1 cellular context compared by ENCODE assay signal in the genomic region with DNA sequence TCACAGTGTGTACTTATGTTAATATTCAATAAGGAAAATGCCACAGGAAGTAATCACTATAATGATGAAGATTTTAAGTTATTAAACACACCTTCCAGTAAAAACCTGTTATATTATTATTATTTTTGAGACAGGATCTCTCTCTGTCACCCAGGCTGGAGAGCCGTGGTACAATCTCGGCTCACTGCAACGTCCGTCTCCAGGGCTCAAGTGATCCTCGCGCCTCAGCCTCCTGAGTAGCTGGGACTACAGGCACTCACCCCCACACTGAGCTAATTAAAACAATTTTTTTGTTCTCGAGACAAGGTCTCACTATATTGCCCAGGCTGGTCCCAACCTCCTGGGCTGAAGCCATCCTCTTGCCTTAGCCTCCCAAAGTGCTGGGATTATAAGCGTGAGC.
TF ChIP-seq lines count a peak whose summit lies in the region.

No MANE protein-coding gene starts in this region.

TF ChIP-seq in HepG2, 621 proteins besides CTCF, POLR2A, EP300 and RAD21:
- TF ChIP-seq ZNF547 (CRISPR knock-in tag; IDR thresholded peaks at IDR 0.05) (0 out of 2 replicates have a peak, but pooled peaks have one; percentile 0), ZNF121 (CRISPR knock-in tag; IDR thresholded peaks at IDR 0.05) (peak; percentile 26; the same call in 1 of the 2 replicates)
